In genomic region chr2:118186858-118187254, GRCh38 we compare ENCODE assay signal across 8 cellular contexts.
A peak's percentile ranks its signal among the peaks of the same experiment; 100 is the strongest.
DNase-seq lines count a peak whose midpoint lies in the region; ATAC-seq and TF ChIP-seq lines count a peak whose summit lies in the region.

No MANE protein-coding gene starts in this region.

- H3K9me3 ChIP-seq in MM.1S (replicated peaks; ENCODE audit: insufficient read depth, low read length) (no peaks in the 10 kb centered on the region), endodermal cell (ENCODE audit: control insufficient read depth, low read length) (no peaks in the 10 kb centered on the region), osteoblast (ENCODE audit: low read depth, low read length) (no peaks in the 10 kb centered on the region)

- H3K4me1 ChIP-seq in MM.1S (ENCODE audit: low read length), result peaks cover 4% of the 10 kb centered on the region; the same call in 1 of the 2 replicates
- H3K4me1 ChIP-seq in endodermal cell (ENCODE audit: control insufficient read depth, insufficient read depth, low read length), result peaks cover 25% of the 10 kb centered on the region
- peaks cover 3% of the 10 kb centered on the region for H3K4me1 ChIP-seq in osteoblast (ENCODE audit: insufficient read depth, low read length)

- H4K20me1 ChIP-seq in MM.1S (ENCODE audit: insufficient read depth, low read length) (no peaks in the 10 kb centered on the region), osteoblast (ENCODE audit: insufficient read depth, low read length) (no peaks in the 10 kb centered on the region)

- peak overlapping the region; percentile 68 for H3K4me3 Mint-ChIP-seq in endodermal cell

- peaks cover 3% of the 10 kb centered on the region for H3K27me3 Mint-ChIP-seq in endodermal cell (ENCODE audit: insufficient read depth)

- no peak overlapping the region for H3K27ac Mint-ChIP-seq in endodermal cell

- H3K36me3 ChIP-seq in MM.1S (replicated peaks; ENCODE audit: insufficient read depth, low read length) (no peaks in the 10 kb centered on the region), endodermal cell (ENCODE audit: control insufficient read depth, insufficient read depth, low read length) (no peaks in the 10 kb centered on the region), osteoblast (ENCODE audit: insufficient read depth, low read length) (no peaks in the 10 kb centered on the region)

- no peaks in the 10 kb centered on the region for H3K36me3 Mint-ChIP-seq in endodermal cell (ENCODE audit: low read depth)

- H3K27me3 ChIP-seq in MM.1S (replicated peaks; ENCODE audit: insufficient read depth, low read length) (no peaks in the 10 kb centered on the region), endodermal cell (ENCODE audit: control insufficient read depth, insufficient read depth, low read length, poor library complexity, severe bottlenecking) (no peaks in the 10 kb centered on the region), osteoblast (ENCODE audit: insufficient read depth, low read length) (no peaks in the 10 kb centered on the region)

- H3K4me1 Mint-ChIP-seq in endodermal cell, result peaks cover 52% of the 10 kb centered on the region

- no peak for TF ChIP-seq CTCF in C4-2B (conservative IDR thresholded peaks at IDR 0.05)
- TF ChIP-seq CTCF in MM.1S (IDR thresholded peaks at IDR 0.05; ENCODE audit: low read length), result no peak
- no peak for TF ChIP-seq CTCF in endodermal cell (conservative IDR thresholded peaks at IDR 0.05)
- TF ChIP-seq CTCF in osteoblast (IDR thresholded peaks at IDR 0.05; ENCODE audit: extremely low read depth, low read depth, low read length), result no peak

- H3K9me2 ChIP-seq in MM.1S (replicated peaks; ENCODE audit: insufficient read depth, low read length), result no peaks in the 10 kb centered on the region

- WGBS in endodermal cell (ENCODE audit: insufficient coverage in 1 of 2, insufficient read length in 1 of 2), 2 experiments, result 92% methylated on average over 3 to 4 of the region's 5 CpGs

- H3F3A ChIP-seq in MM.1S (ENCODE audit: insufficient read depth, low read length), result peaks cover 18% of the 10 kb centered on the region

- H3K9me3 Mint-ChIP-seq in endodermal cell, result no peaks in the 10 kb centered on the region

- H3K27ac ChIP-seq in C4-2B (peak overlapping the region; percentile 70), MM.1S (ENCODE audit: low read length) (peak overlapping the region; percentile 73; the same call in 1 of the 2 replicates), endodermal cell (ENCODE audit: low read depth, low read length) (no peak overlapping the region), osteoblast (ENCODE audit: low read depth, low read length) (peak overlapping the region; percentile 80)

- H2AFZ ChIP-seq in MM.1S (ENCODE audit: low read length) (peak overlapping the region; percentile 99), osteoblast (ENCODE audit: low read length) (peak overlapping the region; percentile 92)

- DNase-seq in MM.1S (no peak), endodermal cell (no peak), osteoblast (ENCODE audit: insufficient read length, low spot score, missing footprints) (no peak), COLO829 (ENCODE audit: low spot score) (no peak), DMS153 treated with DMSO at 0.1 percent for 48 hours (lab: John Stamatoyannopoulos, UW; ENCODE audit: unreplicated experiment) (no peak)

- H3K79me2 ChIP-seq in MM.1S (ENCODE audit: low read length), result no peaks in the 10 kb centered on the region
- no peaks in the 10 kb centered on the region for H3K79me2 ChIP-seq in osteoblast (ENCODE audit: insufficient read depth, low read length)

- H3K9ac ChIP-seq in MM.1S (ENCODE audit: low read length) (peak overlapping the region; percentile 81; the same call in 1 of the 2 replicates), endodermal cell (ENCODE audit: extremely low read depth, low read length, poor library complexity, severe bottlenecking) (peak overlapping the region; percentile 89)

- H3K4me3 ChIP-seq in MM.1S (ENCODE audit: low read length) (no peak overlapping the region; the same call in 1 of the 2 replicates), endodermal cell (ENCODE audit: low read length) (peak overlapping the region; percentile 88), osteoblast (ENCODE audit: insufficient read depth, low read length) (peak overlapping the region; percentile 80)

- H3K4me2 ChIP-seq in MM.1S (ENCODE audit: low read depth, low read length) (peak overlapping the region; percentile 98; the same call in 1 of the 2 replicates), osteoblast (ENCODE audit: insufficient read depth, low read length) (peak overlapping the region; percentile 95)

- no peak for ATAC-seq in GM18511 (IDR thresholded peaks at IDR 0.05; ENCODE audit: unreplicated experiment)
- no peak for ATAC-seq in HG02885 (IDR thresholded peaks at IDR 0.05; ENCODE audit: poor library complexity, unreplicated experiment)
